8 cellular contexts compared by ENCODE assay signal in the genomic region with DNA sequence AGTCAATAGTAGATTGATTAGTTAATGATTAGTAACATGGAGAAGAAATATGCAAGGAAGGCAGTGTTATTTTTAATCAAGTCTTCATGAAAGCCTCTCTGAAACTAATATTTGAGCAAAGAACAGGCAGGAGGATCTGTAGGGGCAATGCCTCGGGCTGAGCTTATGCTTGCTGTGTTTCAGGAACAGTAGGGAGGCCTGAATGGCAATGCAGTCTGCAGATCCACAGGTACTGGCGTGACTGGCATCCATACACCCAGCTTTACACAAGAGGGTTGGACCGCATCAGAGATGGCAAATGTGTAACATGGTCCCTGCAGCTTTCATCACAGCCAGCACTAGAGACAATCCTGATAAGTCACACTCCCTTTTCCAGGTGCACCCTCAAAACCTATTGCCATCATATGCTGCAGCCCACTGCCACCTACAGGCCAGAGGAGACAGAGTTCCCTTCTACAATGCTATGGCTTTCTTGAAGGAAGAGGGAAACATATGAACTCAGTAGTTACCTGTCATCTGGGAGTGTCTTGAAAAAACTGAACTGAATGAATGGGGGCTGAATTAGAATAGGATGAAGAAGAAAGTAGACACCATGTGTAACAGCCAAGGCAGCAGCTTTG.
DNase-seq lines count a peak whose midpoint lies in the region; ATAC-seq, FAIRE-seq and TF ChIP-seq lines count a peak whose summit lies in the region.

No MANE protein-coding gene starts in this region.

- no peaks in the 10 kb centered on the region for H3K79me2 ChIP-seq in astrocyte (ENCODE audit: insufficient read depth, low read length)

- TF ChIP-seq POLR2A in vagina (IDR thresholded peaks at IDR 0.05): no peak

- no peaks in the 10 kb centered on the region for H4K20me1 ChIP-seq in astrocyte (ENCODE audit: insufficient read depth, low read length)

- no peak overlapping the region for H3K4me3 Mint-ChIP-seq in astrocyte (ENCODE audit: unreplicated experiment)

- intact Hi-C loops in vagina (cut with DNase I): no loop called here

- H3K36me3 ChIP-seq in H7 (replicated peaks; ENCODE audit: control insufficient read depth, insufficient read depth, low read length): no peaks in the 10 kb centered on the region
- H3K36me3 ChIP-seq in astrocyte (ENCODE audit: insufficient read depth, low read length): no peaks in the 10 kb centered on the region
- H3K36me3 ChIP-seq in vagina: no peaks in the 10 kb centered on the region

- H3K27me3 ChIP-seq in H7 (ENCODE audit: control insufficient read depth, insufficient read depth, low read length) (no peaks in the 10 kb centered on the region), astrocyte (ENCODE audit: insufficient read depth, low read length) (no peaks in the 10 kb centered on the region), vagina (no peaks in the 10 kb centered on the region)

- no peak for ATAC-seq in GM18873 (IDR thresholded peaks at IDR 0.05; ENCODE audit: low FRiP score, unreplicated experiment)
- ATAC-seq in HG03280 (IDR thresholded peaks at IDR 0.05; ENCODE audit: unreplicated experiment): no peak

- no peaks in the 10 kb centered on the region for H3K36me3 Mint-ChIP-seq in astrocyte (ENCODE audit: low read depth, unreplicated experiment)

- peak; percentile 80 for TF ChIP-seq CTCF in GM12872 (IDR thresholded peaks at IDR 0.05; ENCODE audit: insufficient read depth, low read depth, low read length)
- peak; percentile 51 for TF ChIP-seq CTCF in astrocyte (IDR thresholded peaks at IDR 0.05; ENCODE audit: insufficient read depth, low read depth, low read length)
- TF ChIP-seq CTCF in vagina (IDR thresholded peaks at IDR 0.05): peak in 1 of 3 experiments; percentile 20

- no peak overlapping the region for H3K27ac ChIP-seq in astrocyte (ENCODE audit: low read depth, low read length)
- no peak overlapping the region for H3K27ac ChIP-seq in vagina

- no peak overlapping the region for H3K4me2 ChIP-seq in astrocyte (ENCODE audit: low read length)

- H3K4me3 ChIP-seq in H7 (ENCODE audit: insufficient read depth, low read depth, low read length): no peak overlapping the region
- H3K4me3 ChIP-seq in astrocyte (ENCODE audit: insufficient read depth, low read depth, low read length): no peak overlapping the region
- no peak overlapping the region for H3K4me3 ChIP-seq in vagina

- no peaks in the 10 kb centered on the region for H3K4me1 Mint-ChIP-seq in astrocyte (ENCODE audit: low read depth, unreplicated experiment)

- H3K27ac Mint-ChIP-seq in astrocyte (ENCODE audit: unreplicated experiment): no peak overlapping the region

- H3K9ac ChIP-seq in astrocyte (ENCODE audit: low read length): no peak overlapping the region

- DNase-seq in H7: peak; percentile 43
- DNase-seq in NCI-H1105 (lab: John Stamatoyannopoulos, UW): peak; percentile 17
- no peak for DNase-seq in astrocyte (ENCODE audit: low read depth)
- peak; percentile 74 for DNase-seq in islet precursor cell
- no peak for DNase-seq in vagina (ENCODE audit: extremely low spot score in 2 of 2)

- FAIRE-seq in astrocyte (lab: Jason Lieb, UNC): no peak

- H2AFZ ChIP-seq in astrocyte (ENCODE audit: low read depth, low read length): no peak overlapping the region

- no peaks in the 10 kb centered on the region for H3K9me3 ChIP-seq in astrocyte (ENCODE audit: insufficient read depth, low read depth, low read length)
- H3K9me3 ChIP-seq in vagina: no peaks in the 10 kb centered on the region

- H3K9me3 Mint-ChIP-seq in astrocyte (ENCODE audit: unreplicated experiment): peaks cover 3% of the 10 kb centered on the region

- H3K27me3 Mint-ChIP-seq in astrocyte (ENCODE audit: low read depth, unreplicated experiment): peaks cover 10% of the 10 kb centered on the region

- H3K4me1 ChIP-seq in astrocyte (ENCODE audit: insufficient read depth, low read length): no peaks in the 10 kb centered on the region
- H3K4me1 ChIP-seq in vagina: no peaks in the 10 kb centered on the region

Comparison
In these comparisons a context has a peak if more than half of its experiments do, and no peak if none do; other contexts are left out.
1. DNase-seq: peak in H7 (single experiment), NCI-H1105 (single experiment) and islet precursor cell (single experiment); none in astrocyte (single experiment) and vagina (0 of 2).